10 cellular contexts compared by ENCODE assay signal in the genomic region with DNA sequence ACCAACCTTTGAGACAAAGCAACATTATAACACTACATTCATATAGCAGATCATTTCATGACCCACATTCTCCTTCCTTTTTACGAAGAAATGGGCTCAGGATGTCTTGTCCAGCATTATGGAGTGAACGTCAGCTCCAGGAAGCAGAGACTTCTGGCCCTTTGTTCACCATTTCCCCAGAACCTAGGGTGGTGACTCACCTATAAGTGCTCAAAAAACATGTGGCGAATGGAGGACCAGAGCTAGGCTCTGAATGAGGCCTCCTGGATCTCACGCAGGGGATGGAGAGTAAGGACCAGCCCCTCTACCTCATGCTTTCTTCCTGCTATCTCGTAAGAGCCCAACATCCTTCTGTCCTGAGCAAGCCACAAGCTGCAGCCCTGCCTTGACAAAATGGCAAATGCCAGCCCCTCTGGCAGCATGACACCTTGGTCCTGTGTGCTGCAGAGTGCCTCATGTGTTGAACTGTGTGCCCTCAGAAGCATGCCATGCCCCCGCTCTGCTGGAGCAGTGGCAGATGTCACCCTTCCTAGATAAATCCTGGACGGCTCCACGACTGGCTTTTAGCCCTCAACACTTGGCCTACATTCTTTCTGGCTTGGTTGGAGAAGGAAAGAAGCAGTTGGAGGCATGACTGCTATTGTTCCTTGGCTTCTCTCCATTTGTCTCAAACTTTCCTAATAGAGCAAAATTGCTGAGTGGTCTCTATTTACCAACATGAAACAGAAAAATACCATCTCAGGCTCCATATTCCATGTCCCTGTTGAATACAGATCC. TPM values are rescaled to one million over a fixed set of nuclear protein-coding genes. Genes with fewer than 3 reads are reported as not detected.
A peak's percentile ranks its signal among the peaks of the same experiment; 100 is the strongest.
DNase-seq lines count a peak whose midpoint lies in the region; ATAC-seq and TF ChIP-seq lines count a peak whose summit lies in the region.
"Had no signal": no experiment of that assay in that cellular context is flagged by ENCODE, and none has a peak within 500 bp of the region (broad histone marks: within the 10 kb centered on the region; RNA-seq: fewer than 3 reads in every experiment).

No MANE protein-coding gene starts in this region.

- H3K27ac Mint-ChIP-seq in CD8-positive, alpha-beta memory T cell, result peak overlapping the region in 5 of 8 donors; percentile 45 to 87 (median 78)
- 0 out of 2 replicates have a peak overlapping the region, but pooled peaks have one; percentile 7 for H3K27ac Mint-ChIP-seq in WTC11
- peak overlapping the region; percentile 71 for H3K27ac Mint-ChIP-seq in progenitor cell of endocrine pancreas

- H3K9me3 Mint-ChIP-seq in CD8-positive, alpha-beta memory T cell, result no peaks in the 10 kb centered on the region
- H3K9me3 Mint-ChIP-seq in WTC11 (no peaks in the 10 kb centered on the region), progenitor cell of endocrine pancreas (ENCODE audit: low read depth) (no peaks in the 10 kb centered on the region)

- H3K27me3 Mint-ChIP-seq in CD8-positive, alpha-beta memory T cell, result peaks cover 0 to 2% of the 10 kb centered on the region in 2 donors
- no peaks in the 10 kb centered on the region for H3K27me3 Mint-ChIP-seq in WTC11 (ENCODE audit: low read depth)
- no peaks in the 10 kb centered on the region for H3K27me3 Mint-ChIP-seq in progenitor cell of endocrine pancreas

- H3K27ac ChIP-seq in CD8-positive, alpha-beta memory T cell (ENCODE audit: low read depth, low read length), result no peak overlapping the region
- no peak overlapping the region for H3K27ac ChIP-seq in SJCRH30
- H3K27ac ChIP-seq: SJSA1 had no signal

- H3K4me1 Mint-ChIP-seq in CD8-positive, alpha-beta memory T cell, result peaks cover 18 to 28% (median 18%) of the 10 kb centered on the region in 3 donors
- H3K4me1 Mint-ChIP-seq in WTC11 (peaks cover 64% of the 10 kb centered on the region), progenitor cell of endocrine pancreas (ENCODE audit: low read depth) (peaks cover 27% of the 10 kb centered on the region)

- peaks cover 0 to 43% (median 0%) of the 10 kb centered on the region in 3 donors for H3K36me3 Mint-ChIP-seq in CD8-positive, alpha-beta memory T cell
- peaks cover 14% of the 10 kb centered on the region for H3K36me3 Mint-ChIP-seq in WTC11
- H3K36me3 Mint-ChIP-seq in progenitor cell of endocrine pancreas (ENCODE audit: insufficient read depth), result peaks cover 2% of the 10 kb centered on the region

- no peak for DNase-seq in CD8-positive, alpha-beta memory T cell
- DNase-seq in WTC11 (ENCODE audit: low spot score) (no peak), Right ventricle myocardium inferior (ENCODE audit: missing footprints) (no peak), progenitor cell of endocrine pancreas (ENCODE audit: low spot score, unreplicated experiment) (no peak), kidney glomerular epithelial cell (lab: John Stamatoyannopoulos, UW) (no peak), omental fat pad (ENCODE audit: low spot score) (no peak), SJCRH30 (no peak)
- DNase-seq in NK-92 treated with Interleukin-12 subunit alpha and Interleukin-12 subunit beta, amount 100 ng/mL, for 24 hours (lab: John Stamatoyannopoulos, UW), result no peak
- DNase-seq: activated effector memory CD4-positive, alpha-beta T cell treated with anti-CD3 and anti-CD28 coated beads, Interleukin-2, amount 50 U/mL, for 16 hours had no signal

- H3K4me1 ChIP-seq in CD8-positive, alpha-beta memory T cell (ENCODE audit: insufficient read depth, low read length), result peaks cover 7% of the 10 kb centered on the region
- no peaks in the 10 kb centered on the region for H3K4me1 ChIP-seq in SJCRH30

- CTCF ChIA-PET in CD8-positive, alpha-beta memory T cell (lab: Charles Lee), result interaction anchor here (2.0 kb wide), 1 partner anchor 8 kb away, joined by 4 read pairs; no protein-coding TSS in a partner anchor
- CTCF ChIA-PET in WTC11 (lab: Charles Lee), result no interaction called here

- no peak overlapping the region for H3K4me3 Mint-ChIP-seq in CD8-positive, alpha-beta memory T cell
- H3K4me3 Mint-ChIP-seq in WTC11 (no peak overlapping the region), progenitor cell of endocrine pancreas (ENCODE audit: low read depth) (no peak overlapping the region)

- intact Hi-C loops in Right ventricle myocardium inferior (cut with DNase I), result loop anchor here (5.0 kb wide), 1 partner anchor 88 kb away; no protein-coding TSS in a partner anchor

- ATAC-seq in WTC11 (no peak), Right ventricle myocardium inferior (peak; percentile 75), omental fat pad (ENCODE audit: low FRiP score) (no peak)

- no peak for TF ChIP-seq CTCF in WTC11 (IDR thresholded peaks at IDR 0.05)
- TF ChIP-seq CTCF in progenitor cell of endocrine pancreas (IDR thresholded peaks at IDR 0.05; ENCODE audit: unreplicated experiment), result no peak
- TF ChIP-seq CTCF in omental fat pad (IDR thresholded peaks at IDR 0.05), result no peak

- H3K27me3 ChIP-seq in CD8-positive, alpha-beta memory T cell (ENCODE audit: insufficient read depth, low read length, poor library complexity, severe bottlenecking), result no peaks in the 10 kb centered on the region
- no peaks in the 10 kb centered on the region for H3K27me3 ChIP-seq in SJCRH30
- H3K27me3 ChIP-seq: SJSA1 had no signal

- POLR2A ChIA-PET in CD8-positive, alpha-beta memory T cell (lab: Charles Lee), result interaction anchor here (0.6 kb wide), 1 partner anchor 33 kb away, joined by 3 read pairs; no protein-coding TSS in a partner anchor
- POLR2A ChIA-PET in WTC11 (lab: Charles Lee), result no interaction called here

- H3K4me3 ChIP-seq in CD8-positive, alpha-beta memory T cell (ENCODE audit: low read length), result no peak overlapping the region
- no peak overlapping the region for H3K4me3 ChIP-seq in SJCRH30
- H3K4me3 ChIP-seq: SJSA1 had no signal

- no peaks in the 10 kb centered on the region for H3K9me3 ChIP-seq in CD8-positive, alpha-beta memory T cell (ENCODE audit: low read length)
- H3K9me3 ChIP-seq in SJCRH30 (replicated peaks), result no peaks in the 10 kb centered on the region
- H3K9me3 ChIP-seq: SJSA1 had no signal

- no peaks in the 10 kb centered on the region for H3K36me3 ChIP-seq in CD8-positive, alpha-beta memory T cell (ENCODE audit: insufficient read depth, low read length)
- peaks cover 4% of the 10 kb centered on the region; the same call in 1 of the 2 replicates for H3K36me3 ChIP-seq in SJCRH30
- H3K36me3 ChIP-seq: SJSA1 had no signal

TF ChIP-seq in WTC11, 78 proteins besides CTCF, POLR2A, EP300 and RAD21 (continues in another document):
- TF ChIP-seq, protein P1, sequence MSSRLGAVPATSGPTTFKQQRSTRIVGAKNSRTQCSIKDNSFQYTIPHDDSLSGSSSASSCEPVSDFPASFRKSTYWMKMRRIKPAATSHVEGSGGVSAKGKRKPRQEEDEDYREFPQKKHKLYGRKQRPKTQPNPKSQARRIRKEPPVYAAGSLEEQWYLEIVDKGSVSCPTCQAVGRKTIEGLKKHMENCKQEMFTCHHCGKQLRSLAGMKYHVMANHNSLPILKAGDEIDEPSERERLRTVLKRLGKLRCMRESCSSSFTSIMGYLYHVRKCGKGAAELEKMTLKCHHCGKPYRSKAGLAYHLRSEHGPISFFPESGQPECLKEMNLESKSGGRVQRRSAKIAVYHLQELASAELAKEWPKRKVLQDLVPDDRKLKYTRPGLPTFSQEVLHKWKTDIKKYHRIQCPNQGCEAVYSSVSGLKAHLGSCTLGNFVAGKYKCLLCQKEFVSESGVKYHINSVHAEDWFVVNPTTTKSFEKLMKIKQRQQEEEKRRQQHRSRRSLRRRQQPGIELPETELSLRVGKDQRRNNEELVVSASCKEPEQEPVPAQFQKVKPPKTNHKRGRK (CRISPR knock-in tag; IDR thresholded peaks at IDR 0.05; ENCODE audit: borderline replicate concordance), result no peak
- TF ChIP-seq ELF4 (CRISPR knock-in tag; IDR thresholded peaks at IDR 0.05; ENCODE audit: low read depth), result no peak
- no peak for TF ChIP-seq GTF2I (CRISPR knock-in tag; conservative IDR thresholded peaks at IDR 0.05)
- TF ChIP-seq ZNF138 (CRISPR knock-in tag; conservative IDR thresholded peaks at IDR 0.05), result no peak
- TF ChIP-seq ZNF416 (CRISPR knock-in tag; IDR thresholded peaks at IDR 0.05), result no peak
- no peak for TF ChIP-seq NR2C2 (CRISPR knock-in tag; IDR thresholded peaks at IDR 0.05)
- TF ChIP-seq, protein P2, sequence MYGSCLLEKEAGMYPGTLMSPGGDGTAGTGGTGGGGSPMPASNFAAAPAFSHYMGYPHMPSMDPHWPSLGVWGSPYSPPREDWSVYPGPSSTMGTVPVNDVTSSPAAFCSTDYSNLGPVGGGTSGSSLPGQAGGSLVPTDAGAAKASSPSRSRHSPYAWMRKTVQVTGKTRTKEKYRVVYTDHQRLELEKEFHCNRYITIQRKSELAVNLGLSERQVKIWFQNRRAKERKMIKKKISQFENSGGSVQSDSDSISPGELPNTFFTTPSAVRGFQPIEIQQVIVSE (CRISPR knock-in tag; IDR thresholded peaks at IDR 0.05; ENCODE audit: borderline replicate concordance), result no peak

RNA-seq across cellular contexts. Expression of a gene that starts 6.5 kb away (rescaled TPM):
- total RNA-seq in CD8-positive, alpha-beta memory T cell, result 10 to 100 TPM; 11.0 to 12.5 TPM
- polyA plus RNA-seq in CD8-positive, alpha-beta memory T cell, result 8.3 TPM
- total RNA-seq in WTC11 (2021) (12.8 to 17.3 TPM (median 14.3 TPM) in 3 replicates), Right ventricle myocardium inferior (45.1 TPM), progenitor cell of endocrine pancreas (7.8 and 8.8 TPM in 2 replicates), omental fat pad (10 to 100 TPM; 13.2 to 59.3 (median 41.9) TPM)
- total RNA-seq in SJCRH30 (2014; rRNA removed; shearing (Covaris generic)), result 37.3 and 39.6 TPM in 2 replicates

RNA-seq across cellular contexts. Expression of a gene that starts 45.1 kb away (rescaled TPM):
- 10 to 100 TPM; 40.0 to 42.4 TPM for total RNA-seq in CD8-positive, alpha-beta memory T cell
- 59.6 TPM for polyA plus RNA-seq in CD8-positive, alpha-beta memory T cell
- total RNA-seq in WTC11 (2021) (26.2 to 30.9 TPM (median 29.4 TPM) in 3 replicates), Right ventricle myocardium inferior (10.8 TPM), progenitor cell of endocrine pancreas (14.1 and 17.9 TPM in 2 replicates), omental fat pad (10 to 100 TPM in 2 of 4 donors, 1 to 10 TPM in 2; 8.0 to 12.4 (median 9.9) TPM)
- total RNA-seq in SJCRH30 (2014; rRNA removed; shearing (Covaris generic)), result 21.3 and 24.5 TPM in 2 replicates

Comparison
In these comparisons a context has a peak if more than half of its experiments do, and no peak if none do; other contexts are left out.
1. H3K27ac Mint-ChIP-seq: peak in every context shown above with its lines; median percentile 78 in CD8-positive, alpha-beta memory T cell; 71 in progenitor cell of endocrine pancreas; 7 in WTC11.